ENCODE assay signal across 17 cellular contexts in genomic region chr1:158055854-158056253, GRCh38.
DNase-seq lines count a peak whose midpoint lies in the region; ATAC-seq and TF ChIP-seq lines count a peak whose summit lies in the region.
"Had no signal": no experiment of that assay in that cellular context is flagged by ENCODE, and none has a peak within 500 bp of the region (broad histone marks: within the 10 kb centered on the region; RNA-seq: fewer than 3 reads in every experiment).

No MANE protein-coding gene starts in this region.

- no peak for DNase-seq in activated CD4-positive, alpha-beta T cell treated with anti-CD3 and anti-CD28 coated beads, Interleukin-2, amount 10 ng/mL, durations not matched to agents 7 days and 5 days
- DNase-seq in activated CD4-positive, alpha-beta T cell treated with anti-CD3 and anti-CD28 coated beads, Interleukin-2, amount 10 ng/mL, durations not matched to agents 24 days and 14 days: no peak
- DNase-seq in RWPE1 (ENCODE audit: low spot score): no peak
- peak; percentile 47 for DNase-seq in iPS-NIHi7 (ENCODE audit: extremely low spot score)
- no peak for DNase-seq in stimulated activated naive B cell treated with anti-CD40 and anti-IgM and Interleukin-4, amounts not matched to agents 10 μg/mL and 1 μg/mL and 100 μg/mL, for 72 hours
- DNase-seq in cerebellar cortex (ENCODE audit: low spot score): no peak
- DNase-seq: activated naive CD4-positive, alpha-beta T cell treated with anti-CD3 and anti-CD28 coated beads for 36 hours; activated T-cell treated with anti-CD3 and anti-CD28 coated beads for 4 hours; CD4-positive, alpha-beta memory T cell; immature natural killer cell; IMR-90; MV-4-11; Peyer's patch; stomach had no signal

- H3K27me3 Mint-ChIP-seq in activated CD4-positive, alpha-beta T cell treated with anti-CD3 and anti-CD28 coated beads, Interleukin-2, amount 10 ng/mL, durations not matched to agents 7 days and 5 days: peaks cover 12% of the 10 kb centered on the region
- H3K27me3 Mint-ChIP-seq in activated CD4-positive, alpha-beta T cell treated with anti-CD3 and anti-CD28 coated beads, Interleukin-2, amount 10 ng/mL, durations not matched to agents 24 days and 14 days: peaks cover 5% of the 10 kb centered on the region
- peaks cover 16 to 24% of the 10 kb centered on the region in 2 donors for H3K27me3 Mint-ChIP-seq in stimulated activated naive B cell treated with anti-CD40 and anti-IgM and Interleukin-4, amounts not matched to agents 10 μg/mL and 1 μg/mL and 100 μg/mL, for 72 hours

- H3K4me1 Mint-ChIP-seq in activated CD4-positive, alpha-beta T cell treated with anti-CD3 and anti-CD28 coated beads, Interleukin-2, amount 10 ng/mL, durations not matched to agents 7 days and 5 days: peaks cover 3% of the 10 kb centered on the region
- H3K4me1 Mint-ChIP-seq in activated CD4-positive, alpha-beta T cell treated with anti-CD3 and anti-CD28 coated beads, Interleukin-2, amount 10 ng/mL, durations not matched to agents 24 days and 14 days: no peaks in the 10 kb centered on the region
- H3K4me1 Mint-ChIP-seq in stimulated activated naive B cell treated with anti-CD40 and anti-IgM and Interleukin-4, amounts not matched to agents 10 μg/mL and 1 μg/mL and 100 μg/mL, for 72 hours: peaks cover 4 to 6% of the 10 kb centered on the region in 2 donors
- H3K4me1 Mint-ChIP-seq: CD4-positive, alpha-beta memory T cell; immature natural killer cell had no signal

- no peak overlapping the region for H3K4me3 Mint-ChIP-seq in activated CD4-positive, alpha-beta T cell treated with anti-CD3 and anti-CD28 coated beads, Interleukin-2, amount 10 ng/mL, durations not matched to agents 7 days and 5 days
- H3K4me3 Mint-ChIP-seq in activated CD4-positive, alpha-beta T cell treated with anti-CD3 and anti-CD28 coated beads, Interleukin-2, amount 10 ng/mL, durations not matched to agents 24 days and 14 days: no peak overlapping the region
- H3K4me3 Mint-ChIP-seq in stimulated activated naive B cell treated with anti-CD40 and anti-IgM and Interleukin-4, amounts not matched to agents 10 μg/mL and 1 μg/mL and 100 μg/mL, for 72 hours: no peak overlapping the region
- H3K4me3 Mint-ChIP-seq: activated naive CD4-positive, alpha-beta T cell treated with anti-CD3 and anti-CD28 coated beads for 36 hours; CD4-positive, alpha-beta memory T cell; immature natural killer cell; mesothelial cell of epicardium had no signal

- POLR2A ChIA-PET in activated CD4-positive, alpha-beta T cell treated with anti-CD3 and anti-CD28 coated beads, Interleukin-2, amount 10 ng/mL, durations not matched to agents 7 days and 5 days (lab: Charles Lee): no interaction called here
- POLR2A ChIA-PET in RWPE1 (lab: Yijun Ruan, JAX; ENCODE audit: low non-redundant PET): no interaction called here

- no peak for TF ChIP-seq CTCF in RWPE1 (conservative IDR thresholded peaks at IDR 0.05; ENCODE audit: low read depth)

- H3K27ac ChIP-seq in RWPE1: peak overlapping the region; percentile 9
- H3K27ac ChIP-seq: Peyer's patch, stomach had no signal

- no peaks in the 10 kb centered on the region for H3K36me3 Mint-ChIP-seq in activated CD4-positive, alpha-beta T cell treated with anti-CD3 and anti-CD28 coated beads, Interleukin-2, amount 10 ng/mL, durations not matched to agents 7 days and 5 days (ENCODE audit: low read depth)
- no peaks in the 10 kb centered on the region for H3K36me3 Mint-ChIP-seq in activated CD4-positive, alpha-beta T cell treated with anti-CD3 and anti-CD28 coated beads, Interleukin-2, amount 10 ng/mL, durations not matched to agents 24 days and 14 days (ENCODE audit: low read depth)
- no peaks in the 10 kb centered on the region for H3K36me3 Mint-ChIP-seq in stimulated activated naive B cell treated with anti-CD40 and anti-IgM and Interleukin-4, amounts not matched to agents 10 μg/mL and 1 μg/mL and 100 μg/mL, for 72 hours
- H3K36me3 Mint-ChIP-seq: CD4-positive, alpha-beta memory T cell; immature natural killer cell had no signal

- intact Hi-C loops in activated CD4-positive, alpha-beta T cell treated with anti-CD3 and anti-CD28 coated beads, Interleukin-2, amount 10 ng/mL, durations not matched to agents 24 days and 14 days (cut with micrococcal nuclease): loop anchor here (5.0 kb wide), 1 partner anchor 49 kb away; no protein-coding TSS in a partner anchor

- ATAC-seq in stimulated activated naive B cell treated with anti-CD40 and anti-IgM and Interleukin-4, amounts not matched to agents 10 μg/mL and 1 μg/mL and 100 μg/mL, for 72 hours (replicated peaks): peak; percentile 33 to 39
- ATAC-seq in HG03097 (IDR thresholded peaks at IDR 0.05; ENCODE audit: low FRiP score, unreplicated experiment) (no peak), GM21381 (IDR thresholded peaks at IDR 0.05; ENCODE audit: unreplicated experiment) (no peak)

- CTCF ChIA-PET in activated CD4-positive, alpha-beta T cell treated with anti-CD3 and anti-CD28 coated beads, Interleukin-2, amount 10 ng/mL, durations not matched to agents 7 days and 5 days (lab: Charles Lee): no interaction called here
- CTCF ChIA-PET in RWPE1 (lab: Yijun Ruan, JAX): no interaction called here

- no peaks in the 10 kb centered on the region for H3K9me3 Mint-ChIP-seq in activated CD4-positive, alpha-beta T cell treated with anti-CD3 and anti-CD28 coated beads, Interleukin-2, amount 10 ng/mL, durations not matched to agents 7 days and 5 days
- no peaks in the 10 kb centered on the region for H3K9me3 Mint-ChIP-seq in activated CD4-positive, alpha-beta T cell treated with anti-CD3 and anti-CD28 coated beads, Interleukin-2, amount 10 ng/mL, durations not matched to agents 24 days and 14 days
- H3K9me3 Mint-ChIP-seq in stimulated activated naive B cell treated with anti-CD40 and anti-IgM and Interleukin-4, amounts not matched to agents 10 μg/mL and 1 μg/mL and 100 μg/mL, for 72 hours: no peaks in the 10 kb centered on the region
- H3K9me3 Mint-ChIP-seq: activated naive CD4-positive, alpha-beta T cell treated with anti-CD3 and anti-CD28 coated beads for 36 hours; CD4-positive, alpha-beta memory T cell; mesothelial cell of epicardium had no signal

- peak overlapping the region; percentile 42 for H3K27ac Mint-ChIP-seq in activated CD4-positive, alpha-beta T cell treated with anti-CD3 and anti-CD28 coated beads, Interleukin-2, amount 10 ng/mL, durations not matched to agents 7 days and 5 days
- H3K27ac Mint-ChIP-seq in activated CD4-positive, alpha-beta T cell treated with anti-CD3 and anti-CD28 coated beads, Interleukin-2, amount 10 ng/mL, durations not matched to agents 24 days and 14 days: no peak overlapping the region
- H3K27ac Mint-ChIP-seq in stimulated activated naive B cell treated with anti-CD40 and anti-IgM and Interleukin-4, amounts not matched to agents 10 μg/mL and 1 μg/mL and 100 μg/mL, for 72 hours: no peak overlapping the region
- H3K27ac Mint-ChIP-seq: activated naive CD4-positive, alpha-beta T cell treated with anti-CD3 and anti-CD28 coated beads for 36 hours; CD4-positive, alpha-beta memory T cell; immature natural killer cell; mesothelial cell of epicardium had no signal

Comparison
In these comparisons a context has a peak if more than half of its experiments do, and no peak if none do; other contexts are left out.
1. ATAC-seq: peak in stimulated activated naive B cell treated with anti-CD40 and anti-IgM and Interleukin-4, amounts not matched to agents 10 μg/mL and 1 μg/mL and 100 μg/mL, for 72 hours (2 of 2); none in HG03097 (single experiment) and GM21381 (single experiment).